In the genomic region with DNA sequence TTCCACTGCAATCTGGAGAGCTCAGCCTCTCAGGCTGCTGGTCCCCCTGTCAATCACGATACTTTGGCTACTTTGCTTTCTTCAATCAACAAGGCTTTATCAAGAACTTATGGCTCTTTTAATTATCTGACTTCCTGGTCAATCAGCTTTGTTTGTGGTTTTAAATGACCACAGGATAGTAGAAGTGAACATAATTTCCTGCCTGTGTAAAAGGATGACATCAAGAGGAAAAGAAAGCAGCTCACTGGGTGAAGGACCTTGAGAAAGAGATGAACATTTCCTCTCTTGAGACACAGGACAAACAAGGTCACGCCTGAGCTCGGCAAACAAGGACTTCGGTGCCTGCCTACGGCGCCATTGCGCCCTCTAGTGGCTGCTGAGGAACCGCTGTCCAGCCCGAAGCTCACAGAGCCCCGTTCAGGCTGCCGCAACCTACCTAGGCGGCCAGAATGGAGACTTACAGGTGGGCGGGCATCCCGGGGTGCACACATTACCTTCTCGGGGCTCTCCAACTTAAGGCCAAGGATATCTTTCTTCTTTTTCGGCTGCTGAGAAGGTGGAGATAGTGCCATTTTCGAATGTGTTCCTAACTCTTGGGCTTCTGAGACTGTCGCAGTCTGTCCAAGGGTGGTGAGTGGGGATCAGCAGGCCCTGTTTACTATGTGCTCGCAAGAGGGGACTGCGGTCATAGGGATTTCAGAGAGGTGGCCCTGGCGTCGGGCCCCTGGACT, we compare ENCODE assay signal across 8 cellular contexts. TPM values are rescaled to one million over a fixed set of nuclear protein-coding genes. Genes with fewer than 3 reads are reported as not detected.
A peak's percentile ranks its signal among the peaks of the same experiment; 100 is the strongest.
DNase-seq lines count a peak whose midpoint lies in the region; ATAC-seq, FAIRE-seq and TF ChIP-seq lines count a peak whose summit lies in the region.

No MANE protein-coding gene starts in this region.

- H3K9ac ChIP-seq in Loucy (ENCODE audit: low read depth, low read length, poor library complexity, severe bottlenecking), result no peak overlapping the region

- H3K9me3 Mint-ChIP-seq in activated naive CD4-positive, alpha-beta T cell treated with anti-CD3 and anti-CD28 coated beads for 36 hours, result no peaks in the 10 kb centered on the region

- H3K79me2 ChIP-seq in Loucy (ENCODE audit: insufficient read depth, low read length), result no peaks in the 10 kb centered on the region

- no peaks in the 10 kb centered on the region for H3K27me3 Mint-ChIP-seq in activated naive CD4-positive, alpha-beta T cell treated with anti-CD3 and anti-CD28 coated beads for 36 hours (ENCODE audit: low read depth)

- H3K9me3 ChIP-seq in Loucy (ENCODE audit: insufficient read depth, low read depth, low read length), result no peaks in the 10 kb centered on the region
- no peaks in the 10 kb centered on the region for H3K9me3 ChIP-seq in pancreas
- H3K9me3 ChIP-seq in thyroid gland, result no peaks in the 10 kb centered on the region

- TF ChIP-seq CTCF in Loucy (conservative IDR thresholded peaks at IDR 0.05; ENCODE audit: low read length) (peak; percentile 99), pancreas (IDR thresholded peaks at IDR 0.05) (peak; percentile 96 to 97 (median 96)), thyroid gland (IDR thresholded peaks at IDR 0.05) (peak; percentile 95 to 98 (median 97))

- TF ChIP-seq POLR2A in thyroid gland (IDR thresholded peaks at IDR 0.05), result peak in 1 of 2 donors; percentile 23

- H3K9me2 ChIP-seq in Loucy (replicated peaks; ENCODE audit: low read depth, low read length), result no peaks in the 10 kb centered on the region

- peaks cover 8% of the 10 kb centered on the region for H3K4me1 ChIP-seq in Loucy (ENCODE audit: insufficient read depth, low read length, poor library complexity, severe bottlenecking)
- H3K4me1 ChIP-seq in pancreas, result peaks cover 5 to 11% (median 5%) of the 10 kb centered on the region in 3 donors
- H3K4me1 ChIP-seq in thyroid gland, result peaks cover 9 to 32% of the 10 kb centered on the region in 2 donors

- H3K27me3 ChIP-seq in H7 (ENCODE audit: control insufficient read depth, insufficient read depth, low read length) (no peaks in the 10 kb centered on the region), Loucy (ENCODE audit: insufficient read depth, low read length, poor library complexity, severe bottlenecking) (no peaks in the 10 kb centered on the region), pancreas (no peaks in the 10 kb centered on the region), thyroid gland (no peaks in the 10 kb centered on the region)

- intact Hi-C loops in activated naive CD4-positive, alpha-beta T cell treated with anti-CD3 and anti-CD28 coated beads for 36 hours (cut with micrococcal nuclease), result loop anchor here (1.0 to 5.0 kb wide), 7 partner anchors 56 to 822 kb away; no protein-coding TSS in a partner anchor
- intact Hi-C loops in pancreas (cut with DNase I) (no loop called here), thyroid gland (cut with DNase I) (loop anchor here (5.0 to 10.0 kb wide), 3 partner anchors 56 to 356 kb away; a partner anchor contains a TSS)

- no peak overlapping the region for H3K4me3 ChIP-seq in H7 (ENCODE audit: insufficient read depth, low read depth, low read length)
- peak overlapping the region; percentile 27 for H3K4me3 ChIP-seq in Loucy (ENCODE audit: low read length, poor library complexity, severe bottlenecking)
- no peak overlapping the region for H3K4me3 ChIP-seq in pancreas
- no peak overlapping the region for H3K4me3 ChIP-seq in thyroid gland (replicated peaks in 1 of 3)

- peak; percentile 86 for FAIRE-seq in pancreas (lab: Jason Lieb, UNC)

- H3K36me3 Mint-ChIP-seq in activated naive CD4-positive, alpha-beta T cell treated with anti-CD3 and anti-CD28 coated beads for 36 hours (ENCODE audit: low read depth), result no peaks in the 10 kb centered on the region

- peak overlapping the region; percentile 76 for H2AFZ ChIP-seq in Loucy (ENCODE audit: low read length)

- 9% methylated on average over 22 of the region's 22 CpGs for WGBS in pancreas, 2 donors
- 11 to 15% methylated on average over 22 of the region's 22 CpGs for WGBS in thyroid gland, 2 donors

- no peaks in the 10 kb centered on the region for H3K36me3 ChIP-seq in H7 (replicated peaks; ENCODE audit: control insufficient read depth, insufficient read depth, low read length)
- no peaks in the 10 kb centered on the region for H3K36me3 ChIP-seq in Loucy (ENCODE audit: insufficient read depth, low read length)
- no peaks in the 10 kb centered on the region for H3K36me3 ChIP-seq in pancreas
- no peaks in the 10 kb centered on the region for H3K36me3 ChIP-seq in thyroid gland

- H4K20me1 ChIP-seq in Loucy (ENCODE audit: insufficient read depth, low read length, poor library complexity, severe bottlenecking), result no peaks in the 10 kb centered on the region

- CTCF ChIA-PET in activated naive CD4-positive, alpha-beta T cell treated with anti-CD3 and anti-CD28 coated beads for 36 hours (lab: Charles Lee), result interaction anchor here (0.6 to 6.8 kb wide), 90 partner anchors 11 to 904 kb away, joined by 3 to 96 read pairs (median 4); a partner anchor contains a TSS

- H3K4me3 Mint-ChIP-seq in activated naive CD4-positive, alpha-beta T cell treated with anti-CD3 and anti-CD28 coated beads for 36 hours, result no peak overlapping the region

- DNase-seq in GDM1 (lab: John Stamatoyannopoulos, UW) (peak; percentile 69), H7 (peak; percentile 85), SK-N-DZ (ENCODE audit: low spot score) (peak; percentile 64), glomerular endothelial cell (ENCODE audit: extremely low read depth, low read depth, low spot score) (peak; percentile 83), pancreas (peak; percentile 79 to 99 (median 90)), thyroid gland (peak; percentile 93 to 95)
- DNase-seq in activated naive CD4-positive, alpha-beta T cell treated with anti-CD3 and anti-CD28 coated beads for 36 hours, result peak; percentile 92

- H3K4me2 ChIP-seq in Loucy (ENCODE audit: low read depth, low read length, poor library complexity, severe bottlenecking), result peak overlapping the region; percentile 63

- ATAC-seq in pancreas, result peak; percentile 96 to 99 (median 98)

- H3K27ac ChIP-seq in pancreas (peak overlapping the region in 3 of 4 donors; percentile 39 to 67 (median 65)), thyroid gland (peak overlapping the region; percentile 83 to 89 (median 88))

- H3K27ac Mint-ChIP-seq in activated naive CD4-positive, alpha-beta T cell treated with anti-CD3 and anti-CD28 coated beads for 36 hours, result peak overlapping the region; percentile 7

- H3K4me1 Mint-ChIP-seq in activated naive CD4-positive, alpha-beta T cell treated with anti-CD3 and anti-CD28 coated beads for 36 hours (ENCODE audit: low read depth), result peaks cover 31% of the 10 kb centered on the region

- no peaks in the 10 kb centered on the region for H3F3A ChIP-seq in Loucy (ENCODE audit: low read depth)

RNA-seq across cellular contexts. Expression of a gene that starts 54.0 kb away (rescaled TPM):
- not detected in 2 replicates for total RNA-seq in H7 (2014; rRNA removed; shearing (Covaris generic))
- not detected in 2 replicates for polyA plus RNA-seq in SK-N-DZ (2014; cell fraction: cytosol; rRNA removed)
- not detected in 2 replicates for polyA plus RNA-seq in SK-N-DZ (2014; cell fraction: nucleus; rRNA removed)
- under 1 TPM; 0.30 to 0.91 TPM for total RNA-seq in activated naive CD4-positive, alpha-beta T cell treated with anti-CD3 and anti-CD28 coated beads for 36 hours
- 0.47 TPM in 1 of 2 replicates, not detected in the other for total RNA-seq in glomerular endothelial cell
- 1 to 10 TPM in 1 of 6 donors, under 1 TPM in 5; 0.12 to 1.2 (median 0.32) TPM for total RNA-seq in pancreas
- under 1 TPM; 0.30 to 0.47 TPM for polyA plus RNA-seq in pancreas
- total RNA-seq in thyroid gland, result 1 to 10 TPM; 2.2 to 6.2 (median 3.7) TPM

Comparison
In these comparisons a context has a peak if more than half of its experiments do, and no peak if none do; other contexts are left out.
1. intact Hi-C loops: an anchor here in activated naive CD4-positive, alpha-beta T cell treated with anti-CD3 and anti-CD28 coated beads for 36 hours (1.0 to 5.0 kb wide) and thyroid gland (5.0 to 10.0 kb wide); none called in pancreas.